8 cellular contexts compared by ENCODE assay signal in the genomic region with DNA sequence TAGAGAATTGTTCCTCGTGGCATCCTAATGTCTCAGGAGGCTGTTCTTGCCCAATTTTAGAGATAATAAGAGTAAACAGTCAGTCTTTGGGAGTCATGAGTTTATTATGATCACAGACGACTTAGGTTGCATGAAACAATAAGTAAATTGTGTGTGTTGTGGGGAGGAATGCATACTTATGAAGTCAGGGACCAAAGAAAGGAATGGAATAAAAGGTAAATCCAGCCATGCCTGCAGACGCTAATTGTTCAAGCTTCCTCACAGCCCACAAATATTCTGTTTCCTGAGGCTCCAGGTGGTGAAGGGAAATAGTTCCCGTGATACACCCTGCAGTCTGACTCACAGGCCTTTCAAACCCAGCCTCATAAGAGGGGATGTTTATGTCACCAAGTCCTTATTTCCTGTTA. TPM values are rescaled to one million over a fixed set of nuclear protein-coding genes. Genes with fewer than 3 reads are reported as not detected.
DNase-seq lines count a peak whose midpoint lies in the region; ATAC-seq and TF ChIP-seq lines count a peak whose summit lies in the region.

No MANE protein-coding gene starts in this region.

- H3K36me3 ChIP-seq in esophagus muscularis mucosa, result no peaks in the 10 kb centered on the region

- H3K36me3 Mint-ChIP-seq in activated CD4-positive, alpha-beta T cell treated with anti-CD3 and anti-CD28 coated beads for 36 hours (ENCODE audit: low read depth), result no peaks in the 10 kb centered on the region

- H3K27me3 ChIP-seq in esophagus muscularis mucosa, result no peaks in the 10 kb centered on the region

- no peaks in the 10 kb centered on the region for H3K9me3 Mint-ChIP-seq in activated CD4-positive, alpha-beta T cell treated with anti-CD3 and anti-CD28 coated beads for 36 hours (ENCODE audit: low read depth)

- H3K9me3 ChIP-seq in esophagus muscularis mucosa, result no peaks in the 10 kb centered on the region

- intact Hi-C loops in activated CD4-positive, alpha-beta T cell treated with anti-CD3 and anti-CD28 coated beads for 36 hours (cut with DNase I, micrococcal nuclease), result no loop called here
- intact Hi-C loops in esophagus muscularis mucosa (cut with DNase I), result no loop called here

- 36% methylated on average over 4 of the region's 4 CpGs for WGBS in esophagus muscularis mucosa

- peak overlapping the region; percentile 64 to 69 (median 65) for H3K4me3 ChIP-seq in esophagus muscularis mucosa

- peak; percentile 71 for ATAC-seq in activated CD4-positive, alpha-beta T cell treated with anti-CD3 and anti-CD28 coated beads for 36 hours
- ATAC-seq in GM21528 (IDR thresholded peaks at IDR 0.05; ENCODE audit: low FRiP score, unreplicated experiment), result no peak
- no peak for ATAC-seq in HG03457 (IDR thresholded peaks at IDR 0.05; ENCODE audit: unreplicated experiment)

- H3K4me1 ChIP-seq in esophagus muscularis mucosa, result peaks cover 0 to 24% (median 21%) of the 10 kb centered on the region in 4 donors

- H3K27ac Mint-ChIP-seq in activated CD4-positive, alpha-beta T cell treated with anti-CD3 and anti-CD28 coated beads for 36 hours, result peak overlapping the region; percentile 51

- H3K27ac ChIP-seq in esophagus muscularis mucosa (replicated peaks in 1 of 4), result peak overlapping the region; percentile 66 to 79 (median 74)

- CTCF ChIA-PET in activated CD4-positive, alpha-beta T cell treated with anti-CD3 and anti-CD28 coated beads for 36 hours (lab: Charles Lee), result interaction anchor here (0.6 to 1.4 kb wide), 3 partner anchors 34 to 1668 kb away, joined by 3 to 4 read pairs (median 3); no protein-coding TSS in a partner anchor

- peak; percentile 27 for DNase-seq in activated CD4-positive, alpha-beta T cell treated with anti-CD3 and anti-CD28 coated beads for 36 hours
- no peak for DNase-seq in activated CD4-positive, alpha-beta T cell treated with anti-CD3 and anti-CD28 coated beads, Interleukin-2, amount 50 U/mL, for 4 hours
- DNase-seq in SK-N-DZ (ENCODE audit: low spot score), result peak; percentile 1
- DNase-seq in esophagus muscularis mucosa (ENCODE audit: extremely low spot score), result no peak
- peak; percentile 93 for DNase-seq in renal cortical epithelial cell (ENCODE audit: low read depth)
- no peak for DNase-seq in retina

- peaks cover 21% of the 10 kb centered on the region for H3K4me1 Mint-ChIP-seq in activated CD4-positive, alpha-beta T cell treated with anti-CD3 and anti-CD28 coated beads for 36 hours

- peaks cover 23% of the 10 kb centered on the region for H3K27me3 Mint-ChIP-seq in activated CD4-positive, alpha-beta T cell treated with anti-CD3 and anti-CD28 coated beads for 36 hours

- H3K4me3 Mint-ChIP-seq in activated CD4-positive, alpha-beta T cell treated with anti-CD3 and anti-CD28 coated beads for 36 hours, result peak overlapping the region; percentile 63

- TF ChIP-seq POLR2A in esophagus muscularis mucosa (IDR thresholded peaks at IDR 0.05; ENCODE audit: low read depth), result no peak

- no peak for TF ChIP-seq EP300 in esophagus muscularis mucosa (IDR thresholded peaks at IDR 0.05)

- TF ChIP-seq CTCF in esophagus muscularis mucosa (IDR thresholded peaks at IDR 0.05), result no peak

- POLR2A ChIA-PET in activated CD4-positive, alpha-beta T cell treated with anti-CD3 and anti-CD28 coated beads for 36 hours (lab: Charles Lee), result interaction anchor here (0.5 kb wide), 1 partner anchor 134 kb away, joined by 3 read pairs; no protein-coding TSS in a partner anchor

RNA-seq across cellular contexts. Expression of a gene that starts 0.9 kb away (rescaled TPM):
- 1 to 10 TPM in 1 of 2 experiments, under 1 TPM in 1; 0.94 to 1.0 TPM for total RNA-seq in activated CD4-positive, alpha-beta T cell treated with anti-CD3 and anti-CD28 coated beads for 36 hours
- 1.3 and 1.5 TPM in 2 replicates for polyA plus RNA-seq in SK-N-DZ (2014; cell fraction: cytosol; rRNA removed)
- 1.9 TPM in 1 of 2 replicates, not detected in the other for polyA plus RNA-seq in SK-N-DZ (2014; cell fraction: nucleus; rRNA removed)
- total RNA-seq in esophagus muscularis mucosa (1 to 10 TPM; 2.9 to 4.3 (median 3.3) TPM), renal cortical epithelial cell (11.4 and 11.5 TPM in 2 replicates)

RNA-seq across cellular contexts. Expression of a gene that starts 44.5 kb away (rescaled TPM):
- not detected for total RNA-seq in activated CD4-positive, alpha-beta T cell treated with anti-CD3 and anti-CD28 coated beads for 36 hours
- polyA plus RNA-seq in SK-N-DZ (2014; cell fraction: cytosol; rRNA removed), result not detected in 2 replicates
- not detected in 2 replicates for polyA plus RNA-seq in SK-N-DZ (2014; cell fraction: nucleus; rRNA removed)
- not detected for total RNA-seq in esophagus muscularis mucosa
- total RNA-seq in renal cortical epithelial cell, result 0.15 and 0.52 TPM in 2 replicates

RNA-seq across cellular contexts. Expression of a gene that starts 49.4 kb away (rescaled TPM):
- total RNA-seq in activated CD4-positive, alpha-beta T cell treated with anti-CD3 and anti-CD28 coated beads for 36 hours, result 1 to 10 TPM; 1.8 to 2.4 TPM
- 1.2 and 1.5 TPM in 2 replicates for polyA plus RNA-seq in SK-N-DZ (2014; cell fraction: cytosol; rRNA removed)
- polyA plus RNA-seq in SK-N-DZ (2014; cell fraction: nucleus; rRNA removed), result 2.3 and 4.9 TPM in 2 replicates
- 1 to 10 TPM; 4.3 to 7.8 (median 5.9) TPM for total RNA-seq in esophagus muscularis mucosa
- total RNA-seq in renal cortical epithelial cell, result 6.8 and 9.3 TPM in 2 replicates

Comparison
In these comparisons a context has a peak if more than half of its experiments do, and no peak if none do; other contexts are left out.
1. DNase-seq: peak in activated CD4-positive, alpha-beta T cell treated with anti-CD3 and anti-CD28 coated beads for 36 hours (single experiment), SK-N-DZ (single experiment) and renal cortical epithelial cell (single experiment); none in activated CD4-positive, alpha-beta T cell treated with anti-CD3 and anti-CD28 coated beads, Interleukin-2, amount 50 U/mL, for 4 hours (0 of 2), esophagus muscularis mucosa (single experiment) and retina (single experiment).